Comparison of ENCODE assay signal across 8 cellular contexts in genomic region chr19:4732680-4733114, GRCh38. TPM values are rescaled to one million over a fixed set of nuclear protein-coding genes. Genes with fewer than 3 reads are reported as not detected.
DNase-seq lines count a peak whose midpoint lies in the region; ATAC-seq, FAIRE-seq and TF ChIP-seq lines count a peak whose summit lies in the region.

No MANE protein-coding gene starts in this region.

- no peak overlapping the region; a peak in 1 of 4 replicates for H3K4me3 ChIP-seq in SK-N-SH (ENCODE audit: low read depth in 2 of 2, low read length in 1 of 2)
- no peak overlapping the region for H3K4me3 ChIP-seq in adipocyte (ENCODE audit: low read length)
- H3K4me3 ChIP-seq in retinal pigment epithelial cell (ENCODE audit: low read length), result no peak overlapping the region

- ATAC-seq in left ventricle myocardium superior (peak; percentile 91), GM21529 (IDR thresholded peaks at IDR 0.05; ENCODE audit: unreplicated experiment) (no peak), GM21390 (IDR thresholded peaks at IDR 0.05; ENCODE audit: unreplicated experiment) (no peak)

- no peaks in the 10 kb centered on the region for H3F3A ChIP-seq in SK-N-SH (replicated peaks; ENCODE audit: insufficient read depth)

- H3K36me3 ChIP-seq in SK-N-SH (replicated peaks in 1 of 2; ENCODE audit: control insufficient read depth in 1 of 2, insufficient read depth in 2 of 2, low read length in 1 of 2), result no peaks in the 10 kb centered on the region
- H3K36me3 ChIP-seq in adipocyte (ENCODE audit: control insufficient read depth, insufficient read depth, low read length, severe bottlenecking), result no peaks in the 10 kb centered on the region

- no peak overlapping the region for H3K9ac ChIP-seq in SK-N-SH
- H3K9ac ChIP-seq in adipocyte (ENCODE audit: low read length), result no peak overlapping the region

- no peaks in the 10 kb centered on the region for H3K79me2 ChIP-seq in SK-N-SH (ENCODE audit: insufficient read depth)

- H3K27me3 ChIP-seq in SK-N-SH (ENCODE audit: insufficient read depth) (no peaks in the 10 kb centered on the region), adipocyte (replicated peaks; ENCODE audit: control insufficient read depth, insufficient read depth, low read length) (no peaks in the 10 kb centered on the region)

- H3K4me2 ChIP-seq in SK-N-SH, result no peak overlapping the region

- TF ChIP-seq EP300 in SK-N-SH (IDR thresholded peaks at IDR 0.05; ENCODE audit: borderline replicate concordance in 1 of 2, low read depth in 1 of 2, low read length in 1 of 2), result no peak

- WGBS in SK-N-SH (ENCODE audit: low lambda C conversion rate), result 29% methylated on average over 8 of the region's 8 CpGs

- no peak overlapping the region for H3K27ac ChIP-seq in SK-N-SH (ENCODE audit: low read depth in 2 of 2, low read length in 1 of 2)

- POLR2A ChIA-PET in SK-N-SH (lab: Yijun Ruan, JAX), result interaction anchor here (1.5 kb wide), 1 partner anchor 58 kb away, joined by 4 read pairs; the partner anchor contains the start of gene FEM1A

- no peaks in the 10 kb centered on the region for H3K9me2 ChIP-seq in SK-N-SH

- H3K4me1 ChIP-seq in SK-N-SH (ENCODE audit: control insufficient read depth in 1 of 2, insufficient read depth in 2 of 2, low read depth in 1 of 2, low read length in 1 of 2) (no peaks in the 10 kb centered on the region; a peak in 1 of 4 replicates), adipocyte (ENCODE audit: control insufficient read depth, insufficient read depth, low read length) (no peaks in the 10 kb centered on the region)

- peak; percentile 97 for TF ChIP-seq RAD21 in SK-N-SH (IDR thresholded peaks at IDR 0.05; ENCODE audit: low read length)

- DNase-seq in NCI-H1092 (lab: John Stamatoyannopoulos, UW) (peak; percentile 60), SK-N-SH (peak; percentile 87), adipocyte (ENCODE audit: low read depth) (peak; percentile 84), left ventricle myocardium superior (no peak), retinal pigment epithelial cell (ENCODE audit: low read depth) (no peak)

- intact Hi-C loops in left ventricle myocardium superior (cut with micrococcal nuclease), result loop anchor here (5.0 kb wide), 1 partner anchor 55 kb away; no protein-coding TSS in a partner anchor

- CTCF ChIA-PET in SK-N-SH (lab: Yijun Ruan, JAX), result interaction anchor here (0.7 to 19.9 kb wide), 20 partner anchors 8 to 76 kb away, joined by 3 to 350 read pairs (median 6); partner anchors contain the start of genes DPP9 and FEM1A

- H3K9me3 ChIP-seq in SK-N-SH (no peaks in the 10 kb centered on the region), adipocyte (ENCODE audit: control insufficient read depth, low read length) (no peaks in the 10 kb centered on the region)

- TF ChIP-seq CTCF in SK-N-SH (IDR thresholded peaks at IDR 0.05) (peak; percentile 78), retinal pigment epithelial cell (conservative IDR thresholded peaks at IDR 0.05; ENCODE audit: low read depth, low read length) (peak; percentile 72)

- no peaks in the 10 kb centered on the region for H4K20me1 ChIP-seq in SK-N-SH (ENCODE audit: insufficient read depth)

- peak; percentile 56 for FAIRE-seq in G401.6 (lab: Jason Lieb, UNC)

- H2AFZ ChIP-seq in SK-N-SH (ENCODE audit: low read depth), result no peak overlapping the region

TF ChIP-seq in SK-N-SH, 30 proteins besides CTCF, POLR2A, EP300 and RAD21:
- no peak for TF ChIP-seq PBX3 (IDR thresholded peaks at IDR 0.05)
- peak; percentile 87 for TF ChIP-seq SMC3 (IDR thresholded peaks at IDR 0.05; ENCODE audit: low read depth, low read length)
- TF ChIP-seq FOXJ3 (CRISPR knock-in tag; IDR thresholded peaks at IDR 0.05), result no peak
- no peak for TF ChIP-seq MXI1 (IDR thresholded peaks at IDR 0.05; ENCODE audit: low read depth, low read length)
- no peak for TF ChIP-seq FOXM1 (IDR thresholded peaks at IDR 0.05; ENCODE audit: low read depth)
- no peak for TF ChIP-seq CHD2 (IDR thresholded peaks at IDR 0.05; ENCODE audit: low read length, partially characterized antibody)

RNA-seq across cellular contexts. Expression of gene DPP9, which starts 9.1 kb away (rescaled TPM):
- polyA plus RNA-seq in SK-N-SH (2012; rRNA removed), result 10.5 and 17.1 TPM in 2 replicates
- polyA plus RNA-seq in SK-N-SH (2012; cell fraction: cytosol; rRNA removed), result 9.7 and 13.3 TPM in 2 replicates
- polyA plus RNA-seq in SK-N-SH (2012; cell fraction: nucleus; rRNA removed), result 30.9 and 49.1 TPM in 2 replicates
- total RNA-seq in left ventricle myocardium superior, result 53.9 TPM

RNA-seq across cellular contexts. Expression of gene FEM1A, which starts 58.8 kb away (rescaled TPM):
- polyA plus RNA-seq in SK-N-SH (2012; rRNA removed), result 4.8 and 5.0 TPM in 2 replicates
- polyA plus RNA-seq in SK-N-SH (2012; cell fraction: cytosol; rRNA removed), result 2.8 and 4.0 TPM in 2 replicates
- 3.5 and 3.7 TPM in 2 replicates for polyA plus RNA-seq in SK-N-SH (2012; cell fraction: nucleus; rRNA removed)
- 49.6 TPM for total RNA-seq in left ventricle myocardium superior

Comparison
In these comparisons a context has a peak if more than half of its experiments do, and no peak if none do; other contexts are left out.
1. DNase-seq: peak in NCI-H1092 (single experiment), SK-N-SH (single experiment) and adipocyte (single experiment); none in left ventricle myocardium superior (single experiment) and retinal pigment epithelial cell (single experiment).